8 cellular contexts compared by ENCODE assay signal in genomic region chr7:103989200-103989784, GRCh38.
A peak's percentile ranks its signal among the peaks of the same experiment; 100 is the strongest.
DNase-seq lines count a peak whose midpoint lies in the region; ATAC-seq and TF ChIP-seq lines count a peak whose summit lies in the region.

Gene RELN, minus strand, starts transcription at chr7:103989658. Its CDS starts 302 bp downstream, at chr7:103989356.

- no peak for TF ChIP-seq CTCF in MM.1S (IDR thresholded peaks at IDR 0.05; ENCODE audit: low read length)

- no peaks in the 10 kb centered on the region for H3K4me1 ChIP-seq in MM.1S (ENCODE audit: low read length)

- no peaks in the 10 kb centered on the region for H3K9me3 ChIP-seq in MM.1S (replicated peaks; ENCODE audit: insufficient read depth, low read length)

- no peaks in the 10 kb centered on the region for H3F3A ChIP-seq in MM.1S (ENCODE audit: insufficient read depth, low read length)

- H2AFZ ChIP-seq in MM.1S (ENCODE audit: low read length), result peak within 1 kb of the TSS; percentile 61

- ATAC-seq in stimulated activated naive B cell treated with anti-CD40 and anti-IgM and Interleukin-4, amounts not matched to agents 10 μg/mL and 1 μg/mL and 100 μg/mL, for 72 hours (replicated peaks), result no peak
- ATAC-seq in GM18868 (IDR thresholded peaks at IDR 0.05; ENCODE audit: unreplicated experiment), result no peak
- no peak for ATAC-seq in HG02763 (IDR thresholded peaks at IDR 0.05; ENCODE audit: unreplicated experiment)

- H3K27ac Mint-ChIP-seq in stimulated activated naive B cell treated with anti-CD40 and anti-IgM and Interleukin-4, amounts not matched to agents 10 μg/mL and 1 μg/mL and 100 μg/mL, for 72 hours, result peak within 1 kb of the TSS; percentile 85

- no peak within 1 kb of the TSS for H3K9ac ChIP-seq in MM.1S (ENCODE audit: low read length)

- H3K27ac ChIP-seq in MM.1S (ENCODE audit: low read length), result no peak within 1 kb of the TSS

- H3K9me2 ChIP-seq in MM.1S (replicated peaks; ENCODE audit: insufficient read depth, low read length), result no peaks in the 10 kb centered on the region

- peak within 1 kb of the TSS; percentile 37 to 60 for H3K4me3 Mint-ChIP-seq in stimulated activated naive B cell treated with anti-CD40 and anti-IgM and Interleukin-4, amounts not matched to agents 10 μg/mL and 1 μg/mL and 100 μg/mL, for 72 hours

- peak within 1 kb of the TSS; percentile 86 for H3K4me2 ChIP-seq in MM.1S (ENCODE audit: low read depth, low read length)

- no peaks in the 10 kb centered on the region; the same call in 1 of the 2 replicates for H3K27me3 ChIP-seq in MM.1S (replicated peaks; ENCODE audit: insufficient read depth, low read length)

- H3K36me3 Mint-ChIP-seq in stimulated activated naive B cell treated with anti-CD40 and anti-IgM and Interleukin-4, amounts not matched to agents 10 μg/mL and 1 μg/mL and 100 μg/mL, for 72 hours, result no peaks in the 10 kb centered on the region

- H3K4me1 Mint-ChIP-seq in stimulated activated naive B cell treated with anti-CD40 and anti-IgM and Interleukin-4, amounts not matched to agents 10 μg/mL and 1 μg/mL and 100 μg/mL, for 72 hours, result peaks cover 7 to 9% of the 10 kb centered on the region in 2 donors

- H3K79me2 ChIP-seq in MM.1S (ENCODE audit: low read length), result no peaks in the 10 kb centered on the region

- DNase-seq in ELF-1 (ENCODE audit: low read depth, low spot score) (peak; percentile 58), MM.1S (peak; percentile 22), amniotic epithelial cell (ENCODE audit: low read depth) (peak; percentile 14), iPS-NIHi7 (ENCODE audit: extremely low spot score) (peak; percentile 58)
- no peak for DNase-seq in stimulated activated naive B cell treated with anti-CD40 and anti-IgM and Interleukin-4, amounts not matched to agents 10 μg/mL and 1 μg/mL and 100 μg/mL, for 72 hours
- DNase-seq in stimulated activated naive CD4-positive, alpha-beta T cell treated with Interleukin-2 at 50 U/mL for 16 hours (lab: John Stamatoyannopoulos, UW), result no peak

- H3K36me3 ChIP-seq in MM.1S (replicated peaks; ENCODE audit: insufficient read depth, low read length), result no peaks in the 10 kb centered on the region

- peak within 1 kb of the TSS; percentile 59 for H3K4me3 ChIP-seq in MM.1S (ENCODE audit: low read length)

- H4K20me1 ChIP-seq in MM.1S (ENCODE audit: insufficient read depth, low read length), result no peaks in the 10 kb centered on the region

- H3K27me3 Mint-ChIP-seq in stimulated activated naive B cell treated with anti-CD40 and anti-IgM and Interleukin-4, amounts not matched to agents 10 μg/mL and 1 μg/mL and 100 μg/mL, for 72 hours, result peaks cover 40 to 42% of the 10 kb centered on the region in 2 donors

- H3K9me3 Mint-ChIP-seq in stimulated activated naive B cell treated with anti-CD40 and anti-IgM and Interleukin-4, amounts not matched to agents 10 μg/mL and 1 μg/mL and 100 μg/mL, for 72 hours, result no peaks in the 10 kb centered on the region

Comparison
In these comparisons a context has a peak if more than half of its experiments do, and no peak if none do; other contexts are left out.
1. DNase-seq: peak in ELF-1 (single experiment), MM.1S (single experiment), amniotic epithelial cell (single experiment) and iPS-NIHi7 (single experiment); none in stimulated activated naive B cell treated with anti-CD40 and anti-IgM and Interleukin-4, amounts not matched to agents 10 μg/mL and 1 μg/mL and 100 μg/mL, for 72 hours (single experiment) and stimulated activated naive CD4-positive, alpha-beta T cell treated with Interleukin-2 at 50 U/mL for 16 hours (single experiment).